8 cellular contexts compared by ENCODE assay signal in the genomic region with DNA sequence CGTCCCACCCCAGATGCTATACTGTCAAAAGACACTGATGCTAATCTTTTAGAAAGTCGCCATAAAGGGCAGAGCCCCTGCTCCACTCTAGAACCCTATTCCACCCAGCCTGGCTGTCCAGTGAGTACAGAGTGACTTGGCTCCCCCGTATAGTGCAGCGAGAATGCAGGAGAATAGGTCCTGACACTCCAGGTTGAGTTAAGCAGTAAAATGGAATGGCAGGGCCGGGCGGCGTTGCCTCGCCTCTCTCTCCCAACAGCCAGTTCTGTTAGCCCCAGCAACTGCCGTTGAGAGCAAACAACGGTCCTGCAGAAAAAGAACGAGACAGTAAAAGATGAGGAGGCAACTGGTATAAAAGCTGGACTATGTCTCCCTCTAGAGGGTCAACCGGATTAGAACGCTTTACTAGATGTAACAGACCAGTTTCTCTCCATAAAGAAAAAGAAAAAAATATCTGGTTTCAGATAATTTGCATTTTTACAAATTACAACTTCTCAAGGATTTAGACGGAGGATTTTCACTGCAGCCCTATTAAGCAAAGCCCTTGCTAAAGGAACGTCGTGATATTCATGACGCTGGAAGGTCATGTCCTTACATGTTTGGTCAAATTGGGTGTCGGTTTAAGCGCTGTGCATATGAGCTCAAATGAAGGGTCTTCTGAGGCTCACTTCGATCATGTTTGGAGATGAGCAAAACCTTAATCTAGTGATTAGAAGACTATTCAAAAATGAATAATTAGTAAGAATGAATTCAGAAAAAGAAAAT.
DNase-seq lines count a peak whose midpoint lies in the region; ATAC-seq, FAIRE-seq and TF ChIP-seq lines count a peak whose summit lies in the region.

No MANE protein-coding gene starts in this region.

- intact Hi-C loops in activated CD4-positive, alpha-beta memory T cell treated with anti-CD3 and anti-CD28 coated beads for 36 hours (cut with micrococcal nuclease) = loop anchor here (1.0 to 2.0 kb wide), 2 partner anchors 69 to 186 kb away; no protein-coding TSS in a partner anchor

- ATAC-seq in HG03575 (IDR thresholded peaks at IDR 0.05; ENCODE audit: extremely low read depth, insufficient number of reproducible peaks, low FRiP score, unreplicated experiment) = peak; percentile 88
- ATAC-seq in stimulated activated naive CD8-positive, alpha-beta T cell treated with anti-CD3 and anti-CD28 coated beads, Interleukin-15, Interleukin-2, amounts not matched to agents 100 U/mL and 50 U/mL, for 24 hours = peak; percentile 91

- no peaks in the 10 kb centered on the region for H3K9me3 Mint-ChIP-seq in activated CD4-positive, alpha-beta memory T cell treated with anti-CD3 and anti-CD28 coated beads for 36 hours
- peaks cover 5% of the 10 kb centered on the region for H3K9me3 Mint-ChIP-seq in mesothelial cell of epicardium

- DNase-seq in D341Med (ENCODE audit: low spot score) (peak; percentile 74), GM20000 (ENCODE audit: low spot score) (peak; percentile 84), NCI-H526 treated with DMSO at 0.1 percent for 48 hours (lab: John Stamatoyannopoulos, UW) (peak; percentile 69), mesothelial cell of epicardium (ENCODE audit: low spot score in 2 of 2, unreplicated experiment in 2 of 2) (peak in 1 of 2 experiments; percentile 52)
- peak; percentile 48 for DNase-seq in activated CD4-positive, alpha-beta memory T cell treated with anti-CD3 and anti-CD28 coated beads for 36 hours
- DNase-seq in stimulated activated naive CD8-positive, alpha-beta T cell treated with anti-CD3 and anti-CD28 coated beads, Interleukin-15, Interleukin-2, amounts not matched to agents 100 U/mL and 50 U/mL, for 24 hours = peak; percentile 39

- FAIRE-seq in endometrium (lab: Jason Lieb, UNC) = peak; percentile 95

- POLR2A ChIA-PET in activated CD4-positive, alpha-beta memory T cell treated with anti-CD3 and anti-CD28 coated beads for 36 hours (lab: Charles Lee) = no interaction called here

- peak overlapping the region; percentile 62 for H3K4me3 Mint-ChIP-seq in activated CD4-positive, alpha-beta memory T cell treated with anti-CD3 and anti-CD28 coated beads for 36 hours
- H3K4me3 Mint-ChIP-seq in mesothelial cell of epicardium = peak overlapping the region; percentile 65

- CTCF ChIA-PET in activated CD4-positive, alpha-beta memory T cell treated with anti-CD3 and anti-CD28 coated beads for 36 hours (lab: Charles Lee) = interaction anchor here (0.6 to 2.0 kb wide), 9 partner anchors 8 to 1875 kb away, joined by 3 to 11 read pairs (median 4); partner anchors contain the start of gene USP15

- peaks cover 19% of the 10 kb centered on the region for H3K4me1 Mint-ChIP-seq in activated CD4-positive, alpha-beta memory T cell treated with anti-CD3 and anti-CD28 coated beads for 36 hours (ENCODE audit: low read depth)
- peaks cover 28% of the 10 kb centered on the region for H3K4me1 Mint-ChIP-seq in mesothelial cell of epicardium

- no peak overlapping the region for H3K27ac Mint-ChIP-seq in activated CD4-positive, alpha-beta memory T cell treated with anti-CD3 and anti-CD28 coated beads for 36 hours
- no peak overlapping the region for H3K27ac Mint-ChIP-seq in mesothelial cell of epicardium

- no peaks in the 10 kb centered on the region for H3K36me3 Mint-ChIP-seq in activated CD4-positive, alpha-beta memory T cell treated with anti-CD3 and anti-CD28 coated beads for 36 hours
- H3K36me3 Mint-ChIP-seq in mesothelial cell of epicardium = no peaks in the 10 kb centered on the region

- H3K27me3 Mint-ChIP-seq in activated CD4-positive, alpha-beta memory T cell treated with anti-CD3 and anti-CD28 coated beads for 36 hours = peaks cover 34% of the 10 kb centered on the region
- H3K27me3 Mint-ChIP-seq in mesothelial cell of epicardium (ENCODE audit: low read depth) = peaks cover 87% of the 10 kb centered on the region

- TF ChIP-seq CTCF in GM20000 (IDR thresholded peaks at IDR 0.05; ENCODE audit: extremely low read depth, missing control alignments) (peak; percentile 34), mesothelial cell of epicardium (IDR thresholded peaks at IDR 0.05; ENCODE audit: unreplicated experiment) (peak; percentile 66)
